11 cellular contexts compared by ENCODE assay signal in genomic region chr6:143276436-143276835, GRCh38.
A peak's percentile ranks its signal among the peaks of the same experiment; 100 is the strongest.
DNase-seq lines count a peak whose midpoint lies in the region; ATAC-seq and TF ChIP-seq lines count a peak whose summit lies in the region.
"Had no signal": no experiment of that assay in that cellular context is flagged by ENCODE, and none has a peak within 500 bp of the region (broad histone marks: within the 10 kb centered on the region; RNA-seq: fewer than 3 reads in every experiment).

No MANE protein-coding gene starts in this region.

- H3K36me3 ChIP-seq in hepatocyte (replicated peaks; ENCODE audit: insufficient read depth, low read depth), result no peaks in the 10 kb centered on the region
- H3K36me3 ChIP-seq: adrenal gland had no signal

- intact Hi-C loops in activated CD8-positive, alpha-beta T cell treated with anti-CD3 and anti-CD28 coated beads for 36 hours (cut with micrococcal nuclease), result no loop called here

- H3K27me3 ChIP-seq in hepatocyte, result no peaks in the 10 kb centered on the region
- H3K27me3 ChIP-seq: adrenal gland had no signal

- peak overlapping the region; percentile 17 for H3K27ac Mint-ChIP-seq in activated CD8-positive, alpha-beta T cell treated with anti-CD3 and anti-CD28 coated beads, Interleukin-2, amount 10 ng/mL, durations not matched to agents 7 days and 5 days
- H3K27ac Mint-ChIP-seq in activated CD8-positive, alpha-beta T cell treated with anti-CD3 and anti-CD28 coated beads for 36 hours, result no peak overlapping the region
- no peak overlapping the region for H3K27ac Mint-ChIP-seq in stimulated activated memory B cell treated with anti-CD40 and anti-IgM and Interleukin-4, amounts not matched to agents 10 μg/mL and 1 μg/mL and 100 μg/mL, for 72 hours

- TF ChIP-seq CTCF in activated CD8-positive, alpha-beta T cell treated with anti-CD3 and anti-CD28 coated beads for 36 hours (IDR thresholded peaks at IDR 0.05), result no peak
- TF ChIP-seq CTCF in hepatocyte (IDR thresholded peaks at IDR 0.05; ENCODE audit: poor library complexity), result no peak

- H3K4me2 ChIP-seq in hepatocyte, result no peak overlapping the region

- no peak for ATAC-seq in activated CD8-positive, alpha-beta T cell treated with anti-CD3 and anti-CD28 coated beads, Interleukin-2, amount 10 ng/mL, durations not matched to agents 7 days and 5 days
- ATAC-seq in activated CD8-positive, alpha-beta T cell treated with anti-CD3 and anti-CD28 coated beads for 36 hours, result no peak
- ATAC-seq in HG02642 (IDR thresholded peaks at IDR 0.05; ENCODE audit: poor library complexity, unreplicated experiment), result peak; percentile 93
- ATAC-seq in HG03575 (IDR thresholded peaks at IDR 0.05; ENCODE audit: extremely low read depth, insufficient number of reproducible peaks, low FRiP score, unreplicated experiment), result peak; percentile 95
- peak; percentile 96 for ATAC-seq in stimulated activated memory B cell treated with anti-CD40 and anti-IgM and Interleukin-4, amounts not matched to agents 10 μg/mL and 1 μg/mL and 100 μg/mL, for 72 hours

- H3K4me1 ChIP-seq in hepatocyte (ENCODE audit: insufficient read depth), result no peaks in the 10 kb centered on the region
- H3K4me1 ChIP-seq: adrenal gland had no signal

- H3K4me3 Mint-ChIP-seq in activated CD8-positive, alpha-beta T cell treated with anti-CD3 and anti-CD28 coated beads, Interleukin-2, amount 10 ng/mL, durations not matched to agents 7 days and 5 days, result no peak overlapping the region
- no peak overlapping the region for H3K4me3 Mint-ChIP-seq in activated CD8-positive, alpha-beta T cell treated with anti-CD3 and anti-CD28 coated beads for 36 hours
- H3K4me3 Mint-ChIP-seq in stimulated activated memory B cell treated with anti-CD40 and anti-IgM and Interleukin-4, amounts not matched to agents 10 μg/mL and 1 μg/mL and 100 μg/mL, for 72 hours, result no peak overlapping the region

- peaks cover 14% of the 10 kb centered on the region for H3K4me1 Mint-ChIP-seq in activated CD8-positive, alpha-beta T cell treated with anti-CD3 and anti-CD28 coated beads, Interleukin-2, amount 10 ng/mL, durations not matched to agents 7 days and 5 days (ENCODE audit: low read depth)
- H3K4me1 Mint-ChIP-seq in activated CD8-positive, alpha-beta T cell treated with anti-CD3 and anti-CD28 coated beads for 36 hours (ENCODE audit: low read depth), result no peaks in the 10 kb centered on the region
- peaks cover 24% of the 10 kb centered on the region for H3K4me1 Mint-ChIP-seq in stimulated activated memory B cell treated with anti-CD40 and anti-IgM and Interleukin-4, amounts not matched to agents 10 μg/mL and 1 μg/mL and 100 μg/mL, for 72 hours

- H3K4me3 ChIP-seq in hepatocyte, result no peak overlapping the region
- H3K4me3 ChIP-seq: adrenal gland had no signal

- H3K27ac ChIP-seq in hepatocyte, result no peak overlapping the region
- H3K27ac ChIP-seq: adrenal gland had no signal

- no peaks in the 10 kb centered on the region for H4K20me1 ChIP-seq in hepatocyte (ENCODE audit: insufficient read depth, poor library complexity, severe bottlenecking)

- H3K27me3 Mint-ChIP-seq in activated CD8-positive, alpha-beta T cell treated with anti-CD3 and anti-CD28 coated beads, Interleukin-2, amount 10 ng/mL, durations not matched to agents 7 days and 5 days (ENCODE audit: low read depth), result no peaks in the 10 kb centered on the region
- H3K27me3 Mint-ChIP-seq in activated CD8-positive, alpha-beta T cell treated with anti-CD3 and anti-CD28 coated beads for 36 hours, result no peaks in the 10 kb centered on the region
- no peaks in the 10 kb centered on the region for H3K27me3 Mint-ChIP-seq in stimulated activated memory B cell treated with anti-CD40 and anti-IgM and Interleukin-4, amounts not matched to agents 10 μg/mL and 1 μg/mL and 100 μg/mL, for 72 hours

- no peak overlapping the region for H2AFZ ChIP-seq in hepatocyte

- DNase-seq in activated CD8-positive, alpha-beta T cell treated with anti-CD3 and anti-CD28 coated beads, Interleukin-2, amount 10 ng/mL, durations not matched to agents 7 days and 5 days, result no peak
- DNase-seq in activated CD8-positive, alpha-beta T cell treated with anti-CD3 and anti-CD28 coated beads for 36 hours, result no peak
- no peak for DNase-seq in effector CD8-positive, alpha-beta T cell (lab: John Stamatoyannopoulos, UW)
- DNase-seq in NCI-H2171 (lab: John Stamatoyannopoulos, UW) (no peak), hepatocyte (ENCODE audit: low spot score) (no peak)
- DNase-seq: ACHN, adrenal gland, NCI-H1092 had no signal

- no peaks in the 10 kb centered on the region for H3K9me3 ChIP-seq in hepatocyte (ENCODE audit: low read depth)
- H3K9me3 ChIP-seq: adrenal gland had no signal

- peaks cover 7% of the 10 kb centered on the region for H3K9me3 Mint-ChIP-seq in activated CD8-positive, alpha-beta T cell treated with anti-CD3 and anti-CD28 coated beads, Interleukin-2, amount 10 ng/mL, durations not matched to agents 7 days and 5 days (ENCODE audit: insufficient read depth)
- peaks cover 8% of the 10 kb centered on the region for H3K9me3 Mint-ChIP-seq in activated CD8-positive, alpha-beta T cell treated with anti-CD3 and anti-CD28 coated beads for 36 hours
- peaks cover 3% of the 10 kb centered on the region for H3K9me3 Mint-ChIP-seq in stimulated activated memory B cell treated with anti-CD40 and anti-IgM and Interleukin-4, amounts not matched to agents 10 μg/mL and 1 μg/mL and 100 μg/mL, for 72 hours

- no peaks in the 10 kb centered on the region for H3K9me2 ChIP-seq in hepatocyte (replicated peaks; ENCODE audit: insufficient read depth)

- POLR2A ChIA-PET in activated CD8-positive, alpha-beta T cell treated with anti-CD3 and anti-CD28 coated beads, Interleukin-2, amount 10 ng/mL, durations not matched to agents 7 days and 5 days (lab: Charles Lee), result no interaction called here
- POLR2A ChIA-PET in activated CD8-positive, alpha-beta T cell treated with anti-CD3 and anti-CD28 coated beads for 36 hours (lab: Charles Lee), result no interaction called here

- H3K36me3 Mint-ChIP-seq in activated CD8-positive, alpha-beta T cell treated with anti-CD3 and anti-CD28 coated beads, Interleukin-2, amount 10 ng/mL, durations not matched to agents 7 days and 5 days (ENCODE audit: low read depth), result no peaks in the 10 kb centered on the region
- peaks cover 3% of the 10 kb centered on the region for H3K36me3 Mint-ChIP-seq in activated CD8-positive, alpha-beta T cell treated with anti-CD3 and anti-CD28 coated beads for 36 hours (ENCODE audit: low read depth)
- H3K36me3 Mint-ChIP-seq in stimulated activated memory B cell treated with anti-CD40 and anti-IgM and Interleukin-4, amounts not matched to agents 10 μg/mL and 1 μg/mL and 100 μg/mL, for 72 hours, result peaks cover 12% of the 10 kb centered on the region

- H3K79me2 ChIP-seq in hepatocyte, result no peaks in the 10 kb centered on the region

- 86% methylated on average over 4 of the region's 4 CpGs for WGBS in hepatocyte (ENCODE audit: low lambda C conversion rate, missing lambda C conversion rate)

- CTCF ChIA-PET in activated CD8-positive, alpha-beta T cell treated with anti-CD3 and anti-CD28 coated beads, Interleukin-2, amount 10 ng/mL, durations not matched to agents 7 days and 5 days (lab: Charles Lee), result no interaction called here
- CTCF ChIA-PET in activated CD8-positive, alpha-beta T cell treated with anti-CD3 and anti-CD28 coated beads for 36 hours (lab: Charles Lee), result no interaction called here

Comparison
In these comparisons a context has a peak if more than half of its experiments do, and no peak if none do; other contexts are left out.
1. ATAC-seq: peak in HG02642 (single experiment), HG03575 (single experiment) and stimulated activated memory B cell treated with anti-CD40 and anti-IgM and Interleukin-4, amounts not matched to agents 10 μg/mL and 1 μg/mL and 100 μg/mL, for 72 hours (single experiment); none in activated CD8-positive, alpha-beta T cell treated with anti-CD3 and anti-CD28 coated beads, Interleukin-2, amount 10 ng/mL, durations not matched to agents 7 days and 5 days (single experiment) and activated CD8-positive, alpha-beta T cell treated with anti-CD3 and anti-CD28 coated beads for 36 hours (single experiment).